In genomic region chr2:240134956-240135520, GRCh38 we compare ENCODE assay signal across 9 cellular contexts. TPM values are rescaled to one million over a fixed set of nuclear protein-coding genes. Genes with fewer than 3 reads are reported as not detected.
DNase-seq lines count a peak whose midpoint lies in the region; ATAC-seq and TF ChIP-seq lines count a peak whose summit lies in the region.
"Had no signal": no experiment of that assay in that cellular context is flagged by ENCODE, and none has a peak within 500 bp of the region (broad histone marks: within the 10 kb centered on the region; RNA-seq: fewer than 3 reads in every experiment).

No MANE protein-coding gene starts in this region.

- peaks cover 29% of the 10 kb centered on the region for H3K79me2 ChIP-seq in DOHH2 (ENCODE audit: control insufficient read depth, low read length)
- peaks cover 19% of the 10 kb centered on the region for H3K79me2 ChIP-seq in SU-DHL-6 (ENCODE audit: insufficient read depth, low read length)

- H3K4me2 ChIP-seq in DOHH2 (ENCODE audit: low read length) (peak overlapping the region; percentile 77), SU-DHL-6 (ENCODE audit: low read depth, low read length, poor library complexity, severe bottlenecking) (peak overlapping the region; percentile 90)

- no peak for TF ChIP-seq CTCF in DOHH2 (IDR thresholded peaks at IDR 0.05; ENCODE audit: low read depth, low read length, poor library complexity, severe bottlenecking)
- TF ChIP-seq CTCF in SU-DHL-6 (IDR thresholded peaks at IDR 0.05; ENCODE audit: insufficient read depth, low read length, poor library complexity, severe bottlenecking) = no peak
- TF ChIP-seq CTCF in fibroblast of villous mesenchyme (IDR thresholded peaks at IDR 0.05; ENCODE audit: insufficient read depth, low read depth, low read length) = no peak

- H3K9ac ChIP-seq in SU-DHL-6 (ENCODE audit: low read length) = peak overlapping the region; percentile 93

- peaks cover 15% of the 10 kb centered on the region for H3K4me1 ChIP-seq in DOHH2 (ENCODE audit: control insufficient read depth, low read length)

- H3K9me3 ChIP-seq in DOHH2 (ENCODE audit: control insufficient read depth, insufficient read depth, low read length) = no peaks in the 10 kb centered on the region
- no peaks in the 10 kb centered on the region for H3K9me3 ChIP-seq in SU-DHL-6 (ENCODE audit: insufficient read depth, low read length)

- H3F3A ChIP-seq in DOHH2 (ENCODE audit: control insufficient read depth, insufficient read depth) (no peaks in the 10 kb centered on the region), SU-DHL-6 (ENCODE audit: insufficient read depth) (no peaks in the 10 kb centered on the region)

- H3K27me3 ChIP-seq in DOHH2 (ENCODE audit: control insufficient read depth, low read length) (0 out of 2 replicates have a peak, but pooled peaks cover 2% of the 10 kb centered on the region), SU-DHL-6 (ENCODE audit: low read length) (no peaks in the 10 kb centered on the region)

- peaks cover 37% of the 10 kb centered on the region for H3K36me3 ChIP-seq in DOHH2 (ENCODE audit: control insufficient read depth, low read length)
- no peaks in the 10 kb centered on the region for H3K36me3 ChIP-seq in SU-DHL-6 (ENCODE audit: low read length)

- H3K9me2 ChIP-seq in DOHH2 (replicated peaks; ENCODE audit: control insufficient read depth, low read length) = no peaks in the 10 kb centered on the region
- H3K9me2 ChIP-seq in SU-DHL-6 (replicated peaks; ENCODE audit: insufficient read depth, low read length) = no peaks in the 10 kb centered on the region

- no peak for DNase-seq in fibroblast of villous mesenchyme (ENCODE audit: low read depth)
- peak; percentile 69 for DNase-seq in posterior vena cava (ENCODE audit: low spot score)
- DNase-seq in effector CD4-positive, alpha-beta T cell = no peak
- no peak for DNase-seq in ureter (ENCODE audit: low spot score)
- no peak for DNase-seq in stimulated activated CD4-positive, alpha-beta T cell treated with anti-CD3 and anti-CD28 coated beads, Interleukin-4, amount 100 ng/mL, for 24 hours

- no peak for ATAC-seq in GM21360 (IDR thresholded peaks at IDR 0.05; ENCODE audit: unreplicated experiment)

- H2AFZ ChIP-seq in SU-DHL-6 (ENCODE audit: low read depth, low read length, severe bottlenecking) = no peak overlapping the region

- intact Hi-C loops in posterior vena cava (cut with DNase I) = no loop called here

- H3K4me3 ChIP-seq in DOHH2 (ENCODE audit: low read length) = peak overlapping the region; percentile 79
- peak overlapping the region; percentile 97 for H3K4me3 ChIP-seq in SU-DHL-6 (ENCODE audit: insufficient read depth, low read length, poor library complexity, severe bottlenecking)
- H3K4me3 ChIP-seq in fibroblast of villous mesenchyme (ENCODE audit: low read depth, low read length) = peak overlapping the region; percentile 83

- H4K20me1 ChIP-seq in DOHH2 (ENCODE audit: control insufficient read depth, insufficient read depth, low read depth, low read length) (no peaks in the 10 kb centered on the region), SU-DHL-6 (ENCODE audit: low read depth, low read length) (no peaks in the 10 kb centered on the region)

- no peak overlapping the region for H3K27ac ChIP-seq in DOHH2 (ENCODE audit: low read depth, low read length)
- H3K27ac ChIP-seq in SU-DHL-6 (ENCODE audit: low read depth, low read length) = no peak overlapping the region

RNA-seq across cellular contexts. Expression of gene COPS9, which starts 1.1 kb away (rescaled TPM):
- total RNA-seq in fibroblast of villous mesenchyme (102 and 114 TPM in 2 replicates), posterior vena cava (100 to 1,000 TPM in 1 of 2 donors, 10 to 100 TPM in 1; 93.3 to 127 TPM), ureter (88.1 TPM)

RNA-seq across cellular contexts. Expression of gene OTOS, which starts 5.4 kb away (rescaled TPM):
- total RNA-seq in fibroblast of villous mesenchyme (not detected in 2 replicates), posterior vena cava (not detected), ureter (not detected)
- total RNA-seq: myocyte had no signal
